Comparison of ENCODE assay signal across 14 cellular contexts in the genomic region with DNA sequence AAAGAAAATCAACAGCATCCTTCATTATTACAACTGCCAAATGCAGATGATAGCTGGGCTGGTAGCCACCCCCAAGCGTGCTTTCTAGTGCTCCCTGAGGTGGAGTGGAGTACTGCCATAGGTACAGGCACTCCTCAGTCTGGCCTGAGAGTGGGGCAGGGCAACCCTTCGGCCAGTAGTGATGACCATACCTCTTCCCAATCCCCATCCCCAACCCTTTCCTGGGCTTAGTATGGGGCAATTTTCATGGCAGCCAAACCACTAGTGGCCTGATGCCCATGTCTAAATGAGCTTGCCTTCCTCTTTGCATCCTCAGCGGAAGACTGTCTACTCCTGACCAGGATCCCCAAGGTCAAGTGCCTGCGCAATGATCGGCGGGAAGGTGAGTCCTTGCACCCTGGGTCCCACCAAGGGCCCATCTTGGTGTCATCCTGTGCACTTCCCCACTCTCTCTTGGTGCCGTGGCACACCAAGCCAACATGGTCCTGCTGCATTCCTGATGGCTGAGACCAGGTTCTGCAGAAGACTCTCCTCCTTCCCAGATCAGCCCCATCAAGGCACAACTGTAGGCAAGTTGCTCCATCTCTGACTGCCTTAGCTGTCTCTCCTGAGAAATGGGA.
DNase-seq lines count a peak whose midpoint lies in the region; ATAC-seq and TF ChIP-seq lines count a peak whose summit lies in the region.
"Had no signal": no experiment of that assay in that cellular context is flagged by ENCODE, and none has a peak within 500 bp of the region (broad histone marks: within the 10 kb centered on the region; RNA-seq: fewer than 3 reads in every experiment).

No MANE protein-coding gene starts in this region.

- H3K4me3 Mint-ChIP-seq in chondrocyte (ENCODE audit: unreplicated experiment), result no peak overlapping the region
- H3K4me3 Mint-ChIP-seq: nephron had no signal

- in situ Hi-C loops in GM13977 (cut with MboI; ENCODE audit: low pct_unique_long_range_greater_than_20kb, low sequenced_read_pairs, unreplicated experiment), result no loop called here

- no peaks in the 10 kb centered on the region for H3K27me3 Mint-ChIP-seq in chondrocyte (ENCODE audit: low read depth)

- no peak overlapping the region for H3K4me3 ChIP-seq in retinal pigment epithelial cell (ENCODE audit: low read length)
- H3K4me3 ChIP-seq: heart left ventricle had no signal

- H3K9me3 Mint-ChIP-seq in chondrocyte (ENCODE audit: low read depth), result no peaks in the 10 kb centered on the region
- H3K9me3 Mint-ChIP-seq: nephron had no signal

- peak; percentile 23; the same call in 1 of the 2 replicates for TF ChIP-seq CTCF in GM12874 (IDR thresholded peaks at IDR 0.05; ENCODE audit: insufficient read depth, low read depth, low read length)
- TF ChIP-seq CTCF in chondrocyte (IDR thresholded peaks at IDR 0.05), result peak; percentile 25
- peak; percentile 22 for TF ChIP-seq CTCF in retinal pigment epithelial cell (conservative IDR thresholded peaks at IDR 0.05; ENCODE audit: low read depth, low read length)
- no peak for TF ChIP-seq CTCF in GM13977 (IDR thresholded peaks at IDR 0.05; ENCODE audit: extremely low read depth, insufficient read depth, missing control alignments)

- DNase-seq in HuH-7.5 (ENCODE audit: low spot score) (peak; percentile 43), chondrocyte (ENCODE audit: low spot score) (peak; percentile 62), retinal pigment epithelial cell (ENCODE audit: low read depth) (no peak), GOT3 (lab: John Stamatoyannopoulos, UW) (no peak), GM13977 (ENCODE audit: low spot score) (no peak)
- DNase-seq: activated CD4-positive, alpha-beta T cell treated with anti-CD3 and anti-CD28 coated beads, Interleukin-2, amount 50 U/mL, for 48 hours; activated gamma-delta T cell; left colon; NCI-H2171 treated with DMSO at 0.1 percent for 48 hours; T-helper 2 cell had no signal

- peaks cover 18% of the 10 kb centered on the region for H3K36me3 Mint-ChIP-seq in chondrocyte (ENCODE audit: low read depth)

- ATAC-seq in GM19397 (IDR thresholded peaks at IDR 0.05; ENCODE audit: unreplicated experiment), result no peak
- ATAC-seq: heart left ventricle, left colon had no signal

- peaks cover 3% of the 10 kb centered on the region for H3K4me1 Mint-ChIP-seq in chondrocyte (ENCODE audit: low read depth)

- no peak overlapping the region for H3K27ac Mint-ChIP-seq in chondrocyte (ENCODE audit: unreplicated experiment)
- H3K27ac Mint-ChIP-seq: nephron had no signal

Comparison
In these comparisons a context has a peak if more than half of its experiments do, and no peak if none do; other contexts are left out.
1. DNase-seq: peak in HuH-7.5 (single experiment) and chondrocyte (single experiment); none in retinal pigment epithelial cell (single experiment), GOT3 (single experiment) and GM13977 (single experiment).